ENCODE assay signal across 12 cellular contexts in genomic region chr10:92595505-92595904, GRCh38. TPM values are rescaled to one million over a fixed set of nuclear protein-coding genes. Genes with fewer than 3 reads are reported as not detected.
DNase-seq lines count a peak whose midpoint lies in the region; ATAC-seq and TF ChIP-seq lines count a peak whose summit lies in the region.
"Had no signal": no experiment of that assay in that cellular context is flagged by ENCODE, and none has a peak within 500 bp of the region (broad histone marks: within the 10 kb centered on the region; RNA-seq: fewer than 3 reads in every experiment).

No MANE protein-coding gene starts in this region.

- peaks cover 52% of the 10 kb centered on the region for H3K4me1 Mint-ChIP-seq in T-helper 1 cell treated with Interleukin-12 subunit alpha and Interleukin-12 subunit beta and Interleukin-4 antibody, amounts not matched to agents 30 μg/mL and 1 μg/mL, for 36 hours (ENCODE audit: low read depth)
- H3K4me1 Mint-ChIP-seq in activated T-helper 17 cell treated with anti-CD3 and anti-CD28 coated beads, Interleukin-2, amount 50 U/mL, for 72 hours = peaks cover 21% of the 10 kb centered on the region
- H3K4me1 Mint-ChIP-seq in neural crest cell = peaks cover 46% of the 10 kb centered on the region

- no peak overlapping the region for H3K27ac ChIP-seq in HUES6 (ENCODE audit: low read depth, low read length)
- H3K27ac ChIP-seq: esophagus muscularis mucosa had no signal

- H3K27me3 ChIP-seq in HUES6 (ENCODE audit: control insufficient read depth, insufficient read depth, low read length) = no peaks in the 10 kb centered on the region
- H3K27me3 ChIP-seq: esophagus muscularis mucosa had no signal

- no peaks in the 10 kb centered on the region for H3K36me3 ChIP-seq in HUES6 (ENCODE audit: control insufficient read depth, insufficient read depth, low read length)
- H3K36me3 ChIP-seq: esophagus muscularis mucosa had no signal

- no peak overlapping the region for H3K9ac ChIP-seq in HUES6 (ENCODE audit: low read length)

- DNase-seq in T-helper 1 cell (no peak), neural crest cell (ENCODE audit: low read depth, low spot score) (no peak), GOT3 (lab: John Stamatoyannopoulos, UW) (no peak), hippocampal formation (lab: John Stamatoyannopoulos, UW) (no peak), MV-4-11 (lab: John Stamatoyannopoulos, UW) (no peak)
- DNase-seq: NCI-H1694 treated with DMSO at 0.1 percent for 48 hours; NK-92 treated with Interleukin-12 subunit alpha and Interleukin-12 subunit beta, amount 100 ng/mL, for 24 hours; stimulated activated CD4-positive, alpha-beta T cell treated with anti-CD3 and anti-CD28 coated beads, Interleukin-4, amount 100 ng/mL, for 4 hours had no signal

- peaks cover 8% of the 10 kb centered on the region for H3K36me3 Mint-ChIP-seq in T-helper 1 cell treated with Interleukin-12 subunit alpha and Interleukin-12 subunit beta and Interleukin-4 antibody, amounts not matched to agents 30 μg/mL and 1 μg/mL, for 36 hours (ENCODE audit: low read depth)
- peaks cover 22% of the 10 kb centered on the region for H3K36me3 Mint-ChIP-seq in activated T-helper 17 cell treated with anti-CD3 and anti-CD28 coated beads, Interleukin-2, amount 50 U/mL, for 72 hours (ENCODE audit: low read depth)
- H3K36me3 Mint-ChIP-seq in neural crest cell (ENCODE audit: low read depth) = peaks cover 4% of the 10 kb centered on the region

- no peak for TF ChIP-seq CTCF in neural crest cell (conservative IDR thresholded peaks at IDR 0.05)

- H3K9me3 ChIP-seq in HUES6 (ENCODE audit: control insufficient read depth, insufficient read depth, low read depth, low read length) = no peaks in the 10 kb centered on the region
- H3K9me3 ChIP-seq: esophagus muscularis mucosa had no signal

- H3K9me3 Mint-ChIP-seq in T-helper 1 cell treated with Interleukin-12 subunit alpha and Interleukin-12 subunit beta and Interleukin-4 antibody, amounts not matched to agents 30 μg/mL and 1 μg/mL, for 36 hours = no peaks in the 10 kb centered on the region
- H3K9me3 Mint-ChIP-seq in activated T-helper 17 cell treated with anti-CD3 and anti-CD28 coated beads, Interleukin-2, amount 50 U/mL, for 72 hours = no peaks in the 10 kb centered on the region
- H3K9me3 Mint-ChIP-seq in neural crest cell = no peaks in the 10 kb centered on the region

- H3K4me3 Mint-ChIP-seq in T-helper 1 cell treated with Interleukin-12 subunit alpha and Interleukin-12 subunit beta and Interleukin-4 antibody, amounts not matched to agents 30 μg/mL and 1 μg/mL, for 36 hours = peak overlapping the region; percentile 76
- peak overlapping the region; percentile 100 for H3K4me3 Mint-ChIP-seq in activated T-helper 17 cell treated with anti-CD3 and anti-CD28 coated beads, Interleukin-2, amount 50 U/mL, for 72 hours
- peak overlapping the region; percentile 93 for H3K4me3 Mint-ChIP-seq in neural crest cell

- H3K4me1 ChIP-seq in HUES6 (ENCODE audit: control insufficient read depth, insufficient read depth, low read length) = peaks cover 10% of the 10 kb centered on the region

- H3K4me3 ChIP-seq in HUES6 (ENCODE audit: low read depth, low read length) = peak overlapping the region; percentile 91
- H3K4me3 ChIP-seq: esophagus muscularis mucosa had no signal

- peak overlapping the region; percentile 77 for H3K27ac Mint-ChIP-seq in T-helper 1 cell treated with Interleukin-12 subunit alpha and Interleukin-12 subunit beta and Interleukin-4 antibody, amounts not matched to agents 30 μg/mL and 1 μg/mL, for 36 hours
- peak overlapping the region; percentile 4 for H3K27ac Mint-ChIP-seq in activated T-helper 17 cell treated with anti-CD3 and anti-CD28 coated beads, Interleukin-2, amount 50 U/mL, for 72 hours
- no peak overlapping the region for H3K27ac Mint-ChIP-seq in neural crest cell (ENCODE audit: unreplicated experiment)

- ATAC-seq in activated T-helper 17 cell treated with anti-CD3 and anti-CD28 coated beads, Interleukin-2, amount 50 U/mL, for 72 hours (replicated peaks) = no peak

- H3K27me3 Mint-ChIP-seq in T-helper 1 cell treated with Interleukin-12 subunit alpha and Interleukin-12 subunit beta and Interleukin-4 antibody, amounts not matched to agents 30 μg/mL and 1 μg/mL, for 36 hours (ENCODE audit: low read depth) = no peaks in the 10 kb centered on the region
- no peaks in the 10 kb centered on the region for H3K27me3 Mint-ChIP-seq in activated T-helper 17 cell treated with anti-CD3 and anti-CD28 coated beads, Interleukin-2, amount 50 U/mL, for 72 hours
- no peaks in the 10 kb centered on the region for H3K27me3 Mint-ChIP-seq in neural crest cell (ENCODE audit: low read depth)

RNA-seq across cellular contexts. Expression of gene KIF11, which starts 2.6 kb away (rescaled TPM):
- total RNA-seq in activated T-helper 17 cell treated with anti-CD3 and anti-CD28 coated beads, Interleukin-2, amount 50 U/mL, for 72 hours = 10 to 100 TPM; 54.2 to 64.1 TPM
- total RNA-seq in neural crest cell = 70.8 and 71.5 TPM in 2 replicates

RNA-seq across cellular contexts. Expression of gene IDE, which starts 21.6 kb away (rescaled TPM):
- 10 to 100 TPM; 13.4 to 33.6 TPM for total RNA-seq in activated T-helper 17 cell treated with anti-CD3 and anti-CD28 coated beads, Interleukin-2, amount 50 U/mL, for 72 hours
- 49.1 and 51.1 TPM in 2 replicates for total RNA-seq in neural crest cell
